ENCODE assay signal across 8 cellular contexts in the genomic region with DNA sequence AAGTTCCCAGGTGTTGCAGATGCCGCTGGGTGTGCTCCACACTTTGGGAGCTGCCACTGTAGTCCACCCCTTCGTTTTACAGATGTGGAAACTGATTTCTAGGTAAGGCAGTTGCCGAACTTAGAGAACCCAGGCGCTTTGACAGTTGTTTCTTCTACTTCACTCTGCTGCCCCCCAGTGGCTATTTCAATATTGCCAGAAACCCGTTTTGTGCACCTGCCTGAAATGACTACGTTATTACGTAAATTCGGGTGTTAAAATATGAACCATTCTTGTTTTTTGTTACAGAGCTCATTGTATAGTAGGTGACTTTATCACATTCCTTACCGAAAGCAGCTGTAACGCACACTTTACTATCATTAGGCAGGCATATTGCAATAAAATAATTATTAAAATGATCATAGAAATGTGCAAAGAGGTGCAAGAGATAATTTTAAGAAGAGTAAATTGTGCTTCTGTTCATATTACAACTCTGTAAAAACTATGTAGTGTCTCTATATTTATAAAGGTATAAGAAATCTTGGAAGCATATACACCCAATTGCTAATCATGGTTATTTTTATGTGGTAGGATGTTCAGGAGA. TPM values are rescaled to one million over a fixed set of nuclear protein-coding genes. Genes with fewer than 3 reads are reported as not detected.
DNase-seq lines count a peak whose midpoint lies in the region; ATAC-seq, FAIRE-seq and TF ChIP-seq lines count a peak whose summit lies in the region.

No MANE protein-coding gene starts in this region.

- no peaks in the 10 kb centered on the region for H3K9me3 Mint-ChIP-seq in activated B cell treated with CpG ODN at 0.5 μM for 24 hours

- in situ Hi-C loops in mammary epithelial cell (cut with MboI; ENCODE audit: low sequenced_read_pairs in 2 of 2), result loop anchor here (10.0 kb wide), 1 partner anchor 124 kb away; no protein-coding TSS in a partner anchor

- H3K79me2 ChIP-seq in mammary epithelial cell (ENCODE audit: insufficient read depth, low read length), result no peaks in the 10 kb centered on the region

- no peaks in the 10 kb centered on the region for H3K9me3 ChIP-seq in mammary epithelial cell (replicated peaks; ENCODE audit: insufficient read depth, low read length)

- CTCF ChIA-PET in activated B cell treated with CpG ODN at 0.5 μM for 24 hours (lab: Charles Lee), result interaction anchor here (0.5 to 6.7 kb wide), 17 partner anchors 10 to 1725 kb away, joined by 3 to 54 read pairs (median 3); no protein-coding TSS in a partner anchor
- CTCF ChIA-PET in mammary epithelial cell (lab: Charles Lee; ENCODE audit: low non-redundant PET), result interaction anchor here (0.6 kb wide), 1 partner anchor 20 kb away, joined by 3 read pairs; no protein-coding TSS in a partner anchor

- intact Hi-C loops in activated B cell treated with CpG ODN at 0.5 μM for 24 hours (cut with micrococcal nuclease) (loop anchor here (1.0 to 10.0 kb wide), 8 partner anchors 47 to 1726 kb away; no protein-coding TSS in a partner anchor), mammary epithelial cell (cut with micrococcal nuclease) (loop anchor here (1.0 to 5.0 kb wide), 5 partner anchors 47 to 124 kb away; partner anchors contain the start of gene METTL9)

- no peak overlapping the region for H3K4me3 ChIP-seq in mammary epithelial cell (replicated peaks in 1 of 3; ENCODE audit: insufficient read depth in 1 of 3, low read depth in 2 of 3, low read length in 3 of 3)

- DNase-seq in GM12892 (ENCODE audit: insufficient read length) (peak; percentile 41), NCI-H2196 (lab: John Stamatoyannopoulos, UW; ENCODE audit: unreplicated experiment) (peak; percentile 84), activated B cell treated with CpG ODN at 0.5 μM for 24 hours (peak; percentile 51), mammary epithelial cell (peak; percentile 60), kidney glomerular epithelial cell (lab: John Stamatoyannopoulos, UW) (peak; percentile 62)
- DNase-seq in stimulated activated CD4-positive, alpha-beta T cell treated with anti-CD3 and anti-CD28 coated beads, Interleukin-2, amount 100 ng/mL, for 4 hours (ENCODE audit: low read depth), result peak; percentile 78

- POLR2A ChIA-PET in activated B cell treated with CpG ODN at 0.5 μM for 24 hours (lab: Charles Lee), result interaction anchor here (1.8 kb wide), 1 partner anchor 51 kb away, joined by 5 read pairs; no protein-coding TSS in a partner anchor

- no peaks in the 10 kb centered on the region for H3K36me3 Mint-ChIP-seq in activated B cell treated with CpG ODN at 0.5 μM for 24 hours (ENCODE audit: low read depth)

- TF ChIP-seq CTCF in 22Rv1 (IDR thresholded peaks at IDR 0.05) (peak; percentile 86), activated B cell treated with CpG ODN at 0.5 μM for 24 hours (IDR thresholded peaks at IDR 0.05) (no peak), mammary epithelial cell (conservative IDR thresholded peaks at IDR 0.05 in 1 of 2, IDR thresholded peaks at IDR 0.05 in 1 of 2; ENCODE audit: extremely low read depth in 1 of 2, insufficient read depth in 1 of 2, low read depth in 1 of 2, low read length in 2 of 2) (peak; percentile 81 to 89)

- no peaks in the 10 kb centered on the region for H4K20me1 ChIP-seq in mammary epithelial cell (ENCODE audit: insufficient read depth, low read length)

- TF ChIP-seq POLR2A in GM12892 (IDR thresholded peaks at IDR 0.05; ENCODE audit: low read depth, low read length), result no peak

- no peak overlapping the region for H3K9ac ChIP-seq in mammary epithelial cell (ENCODE audit: insufficient read depth, low read length)

- dilution Hi-C loops in mammary epithelial cell (cut with HindIII; ENCODE audit: low sequenced_read_pairs), result loop anchor here (5.0 kb wide), 1 partner anchor 61 kb away; no protein-coding TSS in a partner anchor

- no peak overlapping the region for H3K4me3 Mint-ChIP-seq in activated B cell treated with CpG ODN at 0.5 μM for 24 hours

- H3K4me1 Mint-ChIP-seq in activated B cell treated with CpG ODN at 0.5 μM for 24 hours, result peaks cover 9% of the 10 kb centered on the region

- peaks cover 9% of the 10 kb centered on the region for H3K4me1 ChIP-seq in mammary epithelial cell (ENCODE audit: insufficient read depth, low read length)

- H3K4me2 ChIP-seq in mammary epithelial cell (ENCODE audit: insufficient read depth, low read depth, low read length), result no peak overlapping the region

- 11% methylated on average over 10 of the region's 10 CpGs for WGBS in mammary epithelial cell (ENCODE audit: low coverage, missing lambda C conversion rate)

- no peaks in the 10 kb centered on the region for H3K27me3 ChIP-seq in mammary epithelial cell (ENCODE audit: insufficient read depth, low read length)

- ATAC-seq in activated B cell treated with CpG ODN at 0.5 μM for 24 hours (ENCODE audit: low read depth), result peak; percentile 68
- no peak for ATAC-seq in GM19455 (IDR thresholded peaks at IDR 0.05; ENCODE audit: unreplicated experiment)

- H3K27ac ChIP-seq in 22Rv1 (no peak overlapping the region), mammary epithelial cell (ENCODE audit: insufficient read depth, low read depth, low read length) (no peak overlapping the region)

- H3K36me3 ChIP-seq in mammary epithelial cell (ENCODE audit: insufficient read depth, low read length), result no peaks in the 10 kb centered on the region

- FAIRE-seq in GM12892 (lab: Jason Lieb, UNC), result peak; percentile 77

- no peak overlapping the region for H3K27ac Mint-ChIP-seq in activated B cell treated with CpG ODN at 0.5 μM for 24 hours

- BruUV-seq in mammary epithelial cell (replicated peaks; lab: Mats Ljungman, UMichigan), result no TSS peak

- no peaks in the 10 kb centered on the region for H3K27me3 Mint-ChIP-seq in activated B cell treated with CpG ODN at 0.5 μM for 24 hours

- H2AFZ ChIP-seq in mammary epithelial cell (ENCODE audit: low read depth, low read length), result peak overlapping the region; percentile 56

RNA-seq across cellular contexts. Expression of gene OTOA, which starts 44.9 kb away (rescaled TPM):
- polyA plus RNA-seq in GM12892 (2012; ENCODE audit: missing spikeins), result not detected
- total RNA-seq in activated B cell treated with CpG ODN at 0.5 μM for 24 hours (0.42 and 0.60 TPM in 2 replicates), mammary epithelial cell (1 to 10 TPM in 1 of 2 donors, under 1 TPM in 1; 0.21 to 1.5 TPM)
- 0.07 TPM for polyA plus RNA-seq in mammary epithelial cell
- not detected for polyA minus RNA-seq in mammary epithelial cell

RNA-seq across cellular contexts. Expression of gene IGSF6, which starts 56.2 kb away (rescaled TPM):
- polyA plus RNA-seq in GM12892 (2012; ENCODE audit: missing spikeins), result 0.49 TPM
- total RNA-seq in activated B cell treated with CpG ODN at 0.5 μM for 24 hours, result 0.29 and 0.46 TPM in 2 replicates
- total RNA-seq in mammary epithelial cell, result not detected
- polyA plus RNA-seq in mammary epithelial cell, result not detected
- polyA minus RNA-seq in mammary epithelial cell, result not detected
